In the genomic region with DNA sequence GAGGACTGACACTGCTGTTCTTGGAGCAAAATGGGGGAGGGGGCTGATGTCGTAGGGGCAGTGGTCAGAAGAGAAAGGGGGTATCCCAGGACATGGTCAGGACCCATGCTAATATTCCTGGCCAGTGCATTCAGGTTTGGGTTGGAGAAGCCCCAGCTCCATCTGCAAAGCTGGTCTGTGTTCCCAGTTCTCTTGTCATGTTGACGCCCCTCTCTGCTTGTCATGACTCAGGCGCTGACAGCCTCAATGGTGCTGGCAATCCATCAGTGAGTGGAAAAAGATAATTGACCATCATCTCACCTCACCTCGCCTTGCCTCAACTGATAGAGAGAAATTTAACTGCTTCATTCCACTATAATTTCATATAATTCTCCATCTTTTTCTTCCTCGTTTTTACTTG, we compare ENCODE assay signal across 24 cellular contexts.
"Had no signal": no experiment of that assay in that cellular context is flagged by ENCODE, and none has a peak within 500 bp of the region (broad histone marks: within the 10 kb centered on the region; RNA-seq: fewer than 3 reads in every experiment).

No MANE protein-coding gene starts in this region.

- H3K4me3 Mint-ChIP-seq: dendritic cell treated with granulocyte-macrophage colony-stimulating factor and Interleukin-4, amounts not matched to agents 40 ng/mL and 50 ng/mL, for 4 days; endodermal cell had no signal

- ATAC-seq: esophagus mucosa, foreskin keratinocyte, gastrocnemius medialis, gastroesophageal sphincter had no signal

- H3K27ac ChIP-seq: colonic mucosa, coronary artery, dorsolateral prefrontal cortex, epithelial cell of prostate, esophagus muscularis mucosa, esophagus squamous epithelium, foreskin keratinocyte, gastrocnemius medialis, gastroesophageal sphincter, heart left ventricle, heart right ventricle had no signal

- H3K9me3 ChIP-seq: colonic mucosa, esophagus muscularis mucosa, gastrocnemius medialis had no signal

- H3K27me3 ChIP-seq: colonic mucosa, esophagus muscularis mucosa, esophagus squamous epithelium, foreskin keratinocyte, gastrocnemius medialis, gastroesophageal sphincter, heart left ventricle, heart right ventricle had no signal

- DNase-seq: colonic mucosa; cortex of kidney; dermis blood vessel endothelial cell; dorsolateral prefrontal cortex; effector CD4-positive, alpha-beta T cell; effector CD8-positive, alpha-beta T cell; effector memory CD4-positive, alpha-beta T cell; endodermal cell; erythroblast; esophagus squamous epithelium; foreskin fibroblast; foreskin keratinocyte; foreskin melanocyte; gastrocnemius medialis; glutamatergic neuron; head of caudate nucleus; heart left ventricle; heart right ventricle had no signal

- H3K9me3 Mint-ChIP-seq: dendritic cell treated with granulocyte-macrophage colony-stimulating factor and Interleukin-4, amounts not matched to agents 40 ng/mL and 50 ng/mL, for 4 days had no signal

- H3K27ac Mint-ChIP-seq: dendritic cell treated with granulocyte-macrophage colony-stimulating factor and Interleukin-4, amounts not matched to agents 40 ng/mL and 50 ng/mL, for 4 days; endodermal cell had no signal

- H3K4me3 ChIP-seq: colonic mucosa, coronary artery, dorsolateral prefrontal cortex, esophagus muscularis mucosa, esophagus squamous epithelium, gastrocnemius medialis, gastroesophageal sphincter, heart left ventricle, heart right ventricle had no signal

- H3K36me3 ChIP-seq: colonic mucosa, esophagus muscularis mucosa, esophagus squamous epithelium, gastrocnemius medialis, gastroesophageal sphincter, heart left ventricle, heart right ventricle had no signal
